Comparison of ENCODE assay signal across 22 cellular contexts in the genomic region with DNA sequence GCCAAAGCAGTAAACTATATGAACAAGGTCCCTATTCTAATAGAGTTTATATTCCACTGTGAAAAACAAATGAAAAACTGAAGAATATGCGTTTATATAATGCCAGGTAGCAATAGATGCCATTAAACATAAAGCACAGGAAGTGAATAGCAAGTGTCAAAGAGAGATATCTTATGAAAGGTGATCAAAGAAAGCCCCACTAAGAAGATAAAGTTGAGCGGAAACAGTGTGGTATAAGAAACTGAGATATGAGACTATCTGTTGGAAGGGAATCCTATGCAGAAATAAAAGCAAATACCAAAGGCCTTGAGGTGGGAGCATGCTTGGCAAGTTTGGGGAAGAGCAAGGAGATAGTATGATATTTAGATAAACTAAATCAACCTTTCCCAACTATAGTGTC.
"Had no signal": no experiment of that assay in that cellular context is flagged by ENCODE, and none has a peak within 500 bp of the region (broad histone marks: within the 10 kb centered on the region; RNA-seq: fewer than 3 reads in every experiment).

No MANE protein-coding gene starts in this region.

- ATAC-seq: gastroesophageal sphincter, left colon, right lobe of liver had no signal

- H3K27me3 ChIP-seq: ascending aorta, cardiac muscle cell, gastroesophageal sphincter, hepatocyte, ovary, right lobe of liver, uterus had no signal

- H3K4me1 Mint-ChIP-seq: activated B cell treated with CpG ODN at 0.5 μM for 24 hours, brain had no signal

- H3K9me3 ChIP-seq: ascending aorta, gastroesophageal sphincter, ovary, right lobe of liver, uterus had no signal

- H3K4me1 ChIP-seq: ascending aorta, gastroesophageal sphincter, right lobe of liver, uterus had no signal

- H2AFZ ChIP-seq: hepatocyte had no signal

- H3K27me3 Mint-ChIP-seq: activated B cell treated with CpG ODN at 0.5 μM for 24 hours, brain, progenitor cell of endocrine pancreas had no signal

- DNase-seq: activated B cell treated with CpG ODN at 0.5 μM for 24 hours; activated CD4-positive, alpha-beta T cell treated with anti-CD3 and anti-CD28 coated beads for 36 hours; activated CD8-positive, alpha-beta memory T cell treated with anti-CD3 and anti-CD28 coated beads for 24 hours; activated effector memory CD4-positive, alpha-beta T cell treated with Interleukin-2 at 50 U/mL for 16 hours; activated naive CD4-positive, alpha-beta T cell treated with Interleukin-2 at 50 U/mL for 16 hours; activated naive CD8-positive, alpha-beta T cell treated with anti-CD3 and anti-CD28 coated beads, Interleukin-2, amount 10 ng/mL, durations not matched to agents 7 days and 5 days; left colon; ovary; right lobe of liver; stimulated activated CD4-positive, alpha-beta T cell treated with anti-CD3 and anti-CD28 coated beads, Interleukin-4, amount 100 ng/mL, for 1 hour; substantia nigra; T-helper 9 cell; uterus had no signal

- H3K4me2 ChIP-seq: hepatocyte had no signal

- H3K36me3 ChIP-seq: ascending aorta, cardiac muscle cell, gastroesophageal sphincter, ovary, right lobe of liver, uterus had no signal

- H3K4me3 Mint-ChIP-seq: activated B cell treated with CpG ODN at 0.5 μM for 24 hours; activated CD4-positive, alpha-beta T cell treated with anti-CD3 and anti-CD28 coated beads for 36 hours; activated naive CD8-positive, alpha-beta T cell treated with anti-CD3 and anti-CD28 coated beads, Interleukin-2, amount 10 ng/mL, durations not matched to agents 7 days and 5 days; brain; stimulated activated naive CD8-positive, alpha-beta T cell treated with anti-CD3 and anti-CD28 coated beads, Interleukin-15, Interleukin-2, amounts not matched to agents 100 ng/mL and 50 ng/mL, for 24 hours; T-helper 1 cell treated with Interleukin-12 subunit alpha and Interleukin-12 subunit beta and Interleukin-4 antibody, amounts not matched to agents 30 μg/mL and 1 μg/mL, for 36 hours; type B pancreatic cell had no signal

- H3K27ac Mint-ChIP-seq: activated B cell treated with CpG ODN at 0.5 μM for 24 hours; activated CD4-positive, alpha-beta T cell treated with anti-CD3 and anti-CD28 coated beads for 36 hours; activated naive CD8-positive, alpha-beta T cell treated with anti-CD3 and anti-CD28 coated beads, Interleukin-2, amount 10 ng/mL, durations not matched to agents 7 days and 5 days; brain; progenitor cell of endocrine pancreas; stimulated activated naive CD8-positive, alpha-beta T cell treated with anti-CD3 and anti-CD28 coated beads, Interleukin-15, Interleukin-2, amounts not matched to agents 100 ng/mL and 50 ng/mL, for 24 hours; T-helper 1 cell treated with Interleukin-12 subunit alpha and Interleukin-12 subunit beta and Interleukin-4 antibody, amounts not matched to agents 30 μg/mL and 1 μg/mL, for 36 hours; type B pancreatic cell had no signal

- H3K9me3 Mint-ChIP-seq: activated B cell treated with CpG ODN at 0.5 μM for 24 hours; activated naive CD8-positive, alpha-beta T cell treated with anti-CD3 and anti-CD28 coated beads, Interleukin-2, amount 10 ng/mL, durations not matched to agents 7 days and 5 days; brain; stimulated activated naive CD8-positive, alpha-beta T cell treated with anti-CD3 and anti-CD28 coated beads, Interleukin-15, Interleukin-2, amounts not matched to agents 100 ng/mL and 50 ng/mL, for 24 hours; T-helper 1 cell treated with Interleukin-12 subunit alpha and Interleukin-12 subunit beta and Interleukin-4 antibody, amounts not matched to agents 30 μg/mL and 1 μg/mL, for 36 hours; type B pancreatic cell had no signal

- H3K4me3 ChIP-seq: ascending aorta, cardiac muscle cell, gastroesophageal sphincter, hepatocyte, ovary, right lobe of liver, uterus had no signal

- H3K79me2 ChIP-seq: hepatocyte had no signal
